24 cellular contexts compared by ENCODE assay signal in genomic region chr20:35240083-35240913, GRCh38. TPM values are rescaled to one million over a fixed set of nuclear protein-coding genes. Genes with fewer than 3 reads are reported as not detected.
DNase-seq lines count a peak whose midpoint lies in the region; ATAC-seq and TF ChIP-seq lines count a peak whose summit lies in the region.
"Had no signal": no experiment of that assay in that cellular context is flagged by ENCODE, and none has a peak within 500 bp of the region (broad histone marks: within the 10 kb centered on the region; RNA-seq: fewer than 3 reads in every experiment).

No MANE protein-coding gene starts in this region.

- peaks cover 16 to 22% of the 10 kb centered on the region in 2 donors for H3K4me1 Mint-ChIP-seq in natural killer cell
- peaks cover 23 to 28% of the 10 kb centered on the region in 2 donors for H3K4me1 Mint-ChIP-seq in natural killer cell treated with Interleukin-12 subunit alpha and Interleukin-12 subunit beta and Interleukin-15 and Interleukin-18, amount 100 ng/mL, for 72 hours (ENCODE audit: low read depth in 2 of 2)

- H3K4me3 Mint-ChIP-seq in natural killer cell = no peak overlapping the region
- H3K4me3 Mint-ChIP-seq in natural killer cell treated with Interleukin-12 subunit alpha and Interleukin-12 subunit beta and Interleukin-15 and Interleukin-18, amount 100 ng/mL, for 72 hours = no peak overlapping the region
- H3K4me3 Mint-ChIP-seq: CD8-positive, alpha-beta T cell; HFFc6 had no signal

- 78% methylated on average over 5 of the region's 5 CpGs for WGBS in suprapubic skin
- WGBS in ovary, 3 donors = 74 to 82% (median 76%) methylated on average over 5 of the region's 5 CpGs

- H3K36me3 ChIP-seq in suprapubic skin = no peaks in the 10 kb centered on the region
- H3K36me3 ChIP-seq in ovary = no peaks in the 10 kb centered on the region
- H3K36me3 ChIP-seq: MG63 had no signal

- TF ChIP-seq CTCF in natural killer cell (IDR thresholded peaks at IDR 0.05) (no peak), fibroblast of the aortic adventitia (IDR thresholded peaks at IDR 0.05; ENCODE audit: insufficient read depth, low read length) (no peak), RWPE1 (conservative IDR thresholded peaks at IDR 0.05; ENCODE audit: low read depth) (no peak), suprapubic skin (IDR thresholded peaks at IDR 0.05) (no peak), ovary (IDR thresholded peaks at IDR 0.05) (no peak)

- H3K36me3 Mint-ChIP-seq in natural killer cell = no peaks in the 10 kb centered on the region
- no peaks in the 10 kb centered on the region for H3K36me3 Mint-ChIP-seq in natural killer cell treated with Interleukin-12 subunit alpha and Interleukin-12 subunit beta and Interleukin-15 and Interleukin-18, amount 100 ng/mL, for 72 hours

- no peak for DNase-seq in natural killer cell
- DNase-seq in natural killer cell treated with Interleukin-12 subunit alpha and Interleukin-12 subunit beta and Interleukin-15 and Interleukin-18, amount 100 ng/mL, for 72 hours (ENCODE audit: low spot score) = no peak
- peak; percentile 78 for DNase-seq in cerebellar cortex (ENCODE audit: low spot score)
- peak; percentile 22 for DNase-seq in fibroblast of the aortic adventitia (ENCODE audit: low read depth)
- DNase-seq in RWPE1 (ENCODE audit: low spot score) = no peak
- no peak for DNase-seq in suprapubic skin (ENCODE audit: low spot score in 2 of 2)
- no peak for DNase-seq in ovary
- no peak for DNase-seq in NCI-H1105 (lab: John Stamatoyannopoulos, UW)
- DNase-seq: Calu3; CD8-positive, alpha-beta T cell; EL; HFFc6; IMR-90; Kasumi-1; MG63; NCI-H1092; NCI-H146; NCI-H2029 treated with DMSO at 0.1 percent for 48 hours had no signal

- H3K27me3 Mint-ChIP-seq in natural killer cell (ENCODE audit: low read depth in 2 of 2) = peaks cover 0 to 6% of the 10 kb centered on the region in 2 donors
- H3K27me3 Mint-ChIP-seq in natural killer cell treated with Interleukin-12 subunit alpha and Interleukin-12 subunit beta and Interleukin-15 and Interleukin-18, amount 100 ng/mL, for 72 hours = no peaks in the 10 kb centered on the region

- no peaks in the 10 kb centered on the region for H3K9me3 Mint-ChIP-seq in natural killer cell
- no peaks in the 10 kb centered on the region for H3K9me3 Mint-ChIP-seq in natural killer cell treated with Interleukin-12 subunit alpha and Interleukin-12 subunit beta and Interleukin-15 and Interleukin-18, amount 100 ng/mL, for 72 hours
- H3K9me3 Mint-ChIP-seq: CD8-positive, alpha-beta T cell had no signal

- H3K27ac ChIP-seq in RWPE1 (no peak overlapping the region), suprapubic skin (no peak overlapping the region), ovary (no peak overlapping the region)

- no peak overlapping the region for H3K27ac Mint-ChIP-seq in natural killer cell
- H3K27ac Mint-ChIP-seq in natural killer cell treated with Interleukin-12 subunit alpha and Interleukin-12 subunit beta and Interleukin-15 and Interleukin-18, amount 100 ng/mL, for 72 hours = no peak overlapping the region
- H3K27ac Mint-ChIP-seq: CD8-positive, alpha-beta T cell; HFFc6 had no signal

- peak in 2 of 3 donors; percentile 29 to 72 for ATAC-seq in natural killer cell
- ATAC-seq in natural killer cell treated with Interleukin-12 subunit alpha and Interleukin-12 subunit beta and Interleukin-15 and Interleukin-18, amount 100 ng/mL, for 72 hours = no peak
- ATAC-seq: CD8-positive, alpha-beta T cell; Panc1; Right ventricle myocardium inferior had no signal

- no peak for TF ChIP-seq POLR2A in suprapubic skin (IDR thresholded peaks at IDR 0.05)
- no peak for TF ChIP-seq POLR2A in ovary (IDR thresholded peaks at IDR 0.05)

- H3K9me3 ChIP-seq in suprapubic skin = no peaks in the 10 kb centered on the region
- no peaks in the 10 kb centered on the region for H3K9me3 ChIP-seq in ovary
- H3K9me3 ChIP-seq: MG63 had no signal

- H3K4me1 ChIP-seq in suprapubic skin (no peaks in the 10 kb centered on the region), ovary (ENCODE audit: insufficient read depth) (no peaks in the 10 kb centered on the region)

- H3K27me3 ChIP-seq in suprapubic skin (no peaks in the 10 kb centered on the region), ovary (no peaks in the 10 kb centered on the region)
- H3K27me3 ChIP-seq: BLaER1 treated with 17β-estradiol and CSF1 and Interleukin-3, amounts not matched to agents 10 nM and 100 nM; MG63 had no signal

- POLR2A ChIA-PET in RWPE1 (lab: Yijun Ruan, JAX; ENCODE audit: low non-redundant PET) = interaction anchor here (0.5 kb wide), 1 partner anchor 131 kb away, joined by 3 read pairs; no protein-coding TSS in a partner anchor

- CTCF ChIA-PET in RWPE1 (lab: Yijun Ruan, JAX) = interaction anchor here (0.6 kb wide), 4 partner anchors 19 to 207 kb away, joined by 3 to 4 read pairs (median 3); no protein-coding TSS in a partner anchor

- H3K4me3 ChIP-seq in fibroblast of the aortic adventitia (ENCODE audit: low read depth, low read length) (no peak overlapping the region), suprapubic skin (no peak overlapping the region), ovary (no peak overlapping the region)
- H3K4me3 ChIP-seq: BLaER1 treated with 17β-estradiol and CSF1 and Interleukin-3, amounts not matched to agents 10 nM and 100 nM; MG63 had no signal

- no peak for TF ChIP-seq EP300 in suprapubic skin (IDR thresholded peaks at IDR 0.05)
- no peak for TF ChIP-seq EP300 in ovary (IDR thresholded peaks at IDR 0.05)

- intact Hi-C loops in natural killer cell (cut with micrococcal nuclease) (no loop called here), ovary (cut with DNase I) (no loop called here)

RNA-seq across cellular contexts. Expression of gene MMP24, which starts 13.8 kb away (rescaled TPM):
- total RNA-seq in natural killer cell = under 1 TPM; 0.14 to 0.18 (median 0.16) TPM
- not detected for total RNA-seq in natural killer cell treated with Interleukin-12 subunit alpha and Interleukin-12 subunit beta and Interleukin-15 and Interleukin-18, amount 100 ng/mL, for 72 hours
- 0.16 and 0.81 TPM in 2 replicates for total RNA-seq in fibroblast of the aortic adventitia (ENCODE audit: low replicate concordance)
- total RNA-seq in suprapubic skin = under 1 TPM in 3 of 4 donors, not detected in 1; 0.16 to 0.47 (median 0.44) TPM
- total RNA-seq in ovary = 10 to 100 TPM in 1 of 7 donors, 1 to 10 TPM in 2, under 1 TPM in 4; 0.20 to 10.8 (median 0.67) TPM
- polyA plus RNA-seq in ovary = under 1 TPM; 0.55 to 0.81 TPM

RNA-seq across cellular contexts. Expression of gene MMP24OS, which starts 37.6 kb away (rescaled TPM):
- total RNA-seq in natural killer cell = 10 to 100 TPM; 76.5 to 92.7 (median 86.6) TPM
- 10 to 100 TPM; 35.6 to 51.2 TPM for total RNA-seq in natural killer cell treated with Interleukin-12 subunit alpha and Interleukin-12 subunit beta and Interleukin-15 and Interleukin-18, amount 100 ng/mL, for 72 hours
- total RNA-seq in fibroblast of the aortic adventitia (ENCODE audit: low replicate concordance) = 18.3 and 28.7 TPM in 2 replicates
- 10 to 100 TPM; 25.2 to 46.8 (median 35.2) TPM for total RNA-seq in suprapubic skin
- 10 to 100 TPM; 22.9 to 77.7 (median 65.8) TPM for total RNA-seq in ovary
- polyA plus RNA-seq in ovary = 10 to 100 TPM; 20.5 to 42.4 TPM

RNA-seq across cellular contexts. Expression of gene EIF6, which starts 44.3 kb away (rescaled TPM):
- 10 to 100 TPM; 73.9 to 81.4 (median 79.0) TPM for total RNA-seq in natural killer cell
- total RNA-seq in natural killer cell treated with Interleukin-12 subunit alpha and Interleukin-12 subunit beta and Interleukin-15 and Interleukin-18, amount 100 ng/mL, for 72 hours = 100 to 1,000 TPM; 154 to 233 TPM
- total RNA-seq in fibroblast of the aortic adventitia (ENCODE audit: low replicate concordance) = 17.0 and 120 TPM in 2 replicates
- total RNA-seq in suprapubic skin = 100 to 1,000 TPM; 111 to 229 (median 174) TPM
- total RNA-seq in ovary = 10 to 100 TPM; 36.6 to 93.1 (median 69.8) TPM
- 10 to 100 TPM; 43.3 to 88.4 TPM for polyA plus RNA-seq in ovary

RNA-seq across cellular contexts. Expression of gene FAM83C, which starts 51.9 kb away (rescaled TPM):
- total RNA-seq in natural killer cell = not detected
- total RNA-seq in natural killer cell treated with Interleukin-12 subunit alpha and Interleukin-12 subunit beta and Interleukin-15 and Interleukin-18, amount 100 ng/mL, for 72 hours = under 1 TPM in 1 of 2 donors, not detected in 1; 0.10 TPM
- not detected in 2 replicates for total RNA-seq in fibroblast of the aortic adventitia (ENCODE audit: low replicate concordance)
- total RNA-seq in suprapubic skin = 10 to 100 TPM; 29.3 to 68.8 (median 65.0) TPM
- total RNA-seq in ovary = not detected
- not detected for polyA plus RNA-seq in ovary
- total RNA-seq: Calu3; CD8-positive, alpha-beta T cell; HFFc6; HT1080; IMR-90; NCI-H460; Right ventricle myocardium inferior; SK-MEL-5 had no signal

Comparison
In these comparisons a context has a peak if more than half of its experiments do, and no peak if none do; other contexts are left out.
1. ATAC-seq: peak in natural killer cell (2 of 3); none in natural killer cell treated with Interleukin-12 subunit alpha and Interleukin-12 subunit beta and Interleukin-15 and Interleukin-18, amount 100 ng/mL, for 72 hours (0 of 2).
2. DNase-seq: peak in cerebellar cortex (single experiment) and fibroblast of the aortic adventitia (single experiment); none in natural killer cell (single experiment), natural killer cell treated with Interleukin-12 subunit alpha and Interleukin-12 subunit beta and Interleukin-15 and Interleukin-18, amount 100 ng/mL, for 72 hours (single experiment), RWPE1 (single experiment), suprapubic skin (0 of 2), ovary (0 of 5) and NCI-H1105 (single experiment).